Comparison of ENCODE assay signal across 8 cellular contexts in genomic region chr7:27096756-27097514, GRCh38. TPM values are rescaled to one million over a fixed set of nuclear protein-coding genes. Genes with fewer than 3 reads are reported as not detected.
DNase-seq lines count a peak whose midpoint lies in the region; ATAC-seq, FAIRE-seq and TF ChIP-seq lines count a peak whose summit lies in the region.

No MANE protein-coding gene starts in this region.

- peak overlapping the region; percentile 90 for H3K9ac ChIP-seq in endothelial cell of umbilical vein (replicated peaks; ENCODE audit: extremely low read depth, insufficient read depth, low read length)

- H3K27ac Mint-ChIP-seq in activated naive CD4-positive, alpha-beta T cell treated with anti-CD3 and anti-CD28 coated beads, Interleukin-2, amount 50 U/mL, for 24 hours = no peak overlapping the region
- peak overlapping the region in 3 of 9 donors; percentile 2 to 33 (median 25) for H3K27ac Mint-ChIP-seq in naive thymus-derived CD4-positive, alpha-beta T cell

- FAIRE-seq in endothelial cell of umbilical vein (lab: Jason Lieb, UNC) = peak; percentile 35

- CTCF ChIA-PET in endothelial cell of umbilical vein (lab: Charles Lee) = interaction anchor here (0.7 to 9.6 kb wide), 14 partner anchors 9 to 727 kb away, joined by 3 to 124 read pairs (median 4); partner anchors contain the start of gene HOXA5
- CTCF ChIA-PET in naive thymus-derived CD4-positive, alpha-beta T cell (lab: Charles Lee) = no interaction called here

- H3K27ac ChIP-seq in Peyer's patch = peak overlapping the region; percentile 74 to 93 (median 82)
- peak overlapping the region; percentile 93 for H3K27ac ChIP-seq in endothelial cell of umbilical vein (ENCODE audit: insufficient read depth, low read depth, low read length)
- no peak overlapping the region for H3K27ac ChIP-seq in naive thymus-derived CD4-positive, alpha-beta T cell (ENCODE audit: low read depth, low read length)

- no TSS peak for BruUV-seq in endothelial cell of umbilical vein (replicated peaks; lab: Mats Ljungman, UMichigan)

- H2AFZ ChIP-seq in endothelial cell of umbilical vein (ENCODE audit: low read depth, low read length) = no peak overlapping the region

- no peaks in the 10 kb centered on the region for H3K9me3 ChIP-seq in Peyer's patch
- no peaks in the 10 kb centered on the region for H3K9me3 ChIP-seq in endothelial cell of umbilical vein (replicated peaks; ENCODE audit: control insufficient read depth, insufficient read depth, low read length)
- no peaks in the 10 kb centered on the region for H3K9me3 ChIP-seq in naive thymus-derived CD4-positive, alpha-beta T cell (ENCODE audit: control insufficient read depth in 2 of 3, low read length in 3 of 3)

- no peaks in the 10 kb centered on the region for H4K20me1 ChIP-seq in endothelial cell of umbilical vein (replicated peaks; ENCODE audit: control insufficient read depth, extremely low read depth, insufficient read depth, low read length)

- peak overlapping the region; percentile 74 for H3K4me2 ChIP-seq in endothelial cell of umbilical vein (ENCODE audit: insufficient read depth, low read length)

- H3K4me3 ChIP-seq in Peyer's patch (peak overlapping the region; percentile 75 to 87 (median 84)), endothelial cell of umbilical vein (replicated peaks in 1 of 3; ENCODE audit: insufficient read depth in 1 of 3, low read depth in 1 of 3, low read length in 3 of 3) (peak overlapping the region; percentile 80 to 92 (median 86))
- peak overlapping the region; percentile 76 for H3K4me3 ChIP-seq in naive thymus-derived CD4-positive, alpha-beta T cell (ENCODE audit: low read length)

- H3K9me3 Mint-ChIP-seq in activated naive CD4-positive, alpha-beta T cell treated with anti-CD3 and anti-CD28 coated beads, Interleukin-2, amount 50 U/mL, for 24 hours = peaks cover 4% of the 10 kb centered on the region
- peaks cover 0 to 10% (median 0%) of the 10 kb centered on the region in 11 donors for H3K9me3 Mint-ChIP-seq in naive thymus-derived CD4-positive, alpha-beta T cell

- peak overlapping the region; percentile 82 for H3K4me3 Mint-ChIP-seq in activated naive CD4-positive, alpha-beta T cell treated with anti-CD3 and anti-CD28 coated beads, Interleukin-2, amount 50 U/mL, for 24 hours
- peak overlapping the region; percentile 79 to 94 (median 88) for H3K4me3 Mint-ChIP-seq in naive thymus-derived CD4-positive, alpha-beta T cell

- peaks cover 26% of the 10 kb centered on the region for H3K4me1 Mint-ChIP-seq in activated naive CD4-positive, alpha-beta T cell treated with anti-CD3 and anti-CD28 coated beads, Interleukin-2, amount 50 U/mL, for 24 hours
- peaks cover 12 to 40% (median 30%) of the 10 kb centered on the region in 7 donors for H3K4me1 Mint-ChIP-seq in naive thymus-derived CD4-positive, alpha-beta T cell

- POLR2A ChIA-PET in endothelial cell of umbilical vein (lab: Charles Lee) = interaction anchor here (1.0 to 1.9 kb wide), 5 partner anchors 12 to 38 kb away, joined by 3 to 7 read pairs (median 4); no protein-coding TSS in a partner anchor
- POLR2A ChIA-PET in naive thymus-derived CD4-positive, alpha-beta T cell (lab: Charles Lee) = no interaction called here

- TF ChIP-seq CTCF in Peyer's patch (IDR thresholded peaks at IDR 0.05) = no peak
- no peak for TF ChIP-seq CTCF in endothelial cell of umbilical vein (IDR thresholded peaks at IDR 0.05; ENCODE audit: extremely low read depth in 1 of 2, insufficient read depth in 1 of 2, low read depth in 1 of 2, low read length in 2 of 2)

- peaks cover 63% of the 10 kb centered on the region for H3K27me3 Mint-ChIP-seq in activated naive CD4-positive, alpha-beta T cell treated with anti-CD3 and anti-CD28 coated beads, Interleukin-2, amount 50 U/mL, for 24 hours
- H3K27me3 Mint-ChIP-seq in naive thymus-derived CD4-positive, alpha-beta T cell = peaks cover 84 to 94% (median 87%) of the 10 kb centered on the region in 5 donors

- no peaks in the 10 kb centered on the region for H3K36me3 ChIP-seq in Peyer's patch
- peaks cover 0 to 3% of the 10 kb centered on the region in 2 experiments for H3K36me3 ChIP-seq in endothelial cell of umbilical vein (ENCODE audit: control insufficient read depth in 2 of 2, extremely low read depth in 1 of 2, insufficient read depth in 2 of 2, low read length in 2 of 2)
- H3K36me3 ChIP-seq in naive thymus-derived CD4-positive, alpha-beta T cell (ENCODE audit: control insufficient read depth in 2 of 3, insufficient read depth in 3 of 3, low read length in 3 of 3) = peaks cover 0 to 5% (median 0%) of the 10 kb centered on the region in 3 experiments

- H3K79me2 ChIP-seq in endothelial cell of umbilical vein (ENCODE audit: control insufficient read depth, insufficient read depth, low read length) = peaks cover 67% of the 10 kb centered on the region

- dilution Hi-C loops in endothelial cell of umbilical vein (cut with MboI; ENCODE audit: extremely low pct_ligation_motif_present, low sequenced_read_pairs) = no loop called here

- TF ChIP-seq POLR2A in Peyer's patch (IDR thresholded peaks at IDR 0.05) = peak in 1 of 2 donors; percentile 25
- TF ChIP-seq POLR2A in endothelial cell of umbilical vein (IDR thresholded peaks at IDR 0.05; ENCODE audit: low read depth, low read length) = peak; percentile 53

- no peak for DNase-seq in activated naive CD4-positive, alpha-beta T cell (lab: John Stamatoyannopoulos, UW)
- DNase-seq in Peyer's patch (peak in 1 of 3 donors; percentile 69), endothelial cell of umbilical vein (ENCODE audit: low read depth, low spot score) (peak; percentile 53), ureter (ENCODE audit: low spot score) (no peak), posterior cingulate gyrus (no peak), cerebellar nuclear complex (lab: John Stamatoyannopoulos, UW) (no peak)
- no peak for DNase-seq in naive thymus-derived CD4-positive, alpha-beta T cell

- intact Hi-C loops in endothelial cell of umbilical vein (cut with micrococcal nuclease) = loop anchor here (1.0 to 2.0 kb wide), 6 partner anchors 33 to 1241 kb away; partner anchors contain the start of genes HOXA4 and SKAP2
- intact Hi-C loops in naive thymus-derived CD4-positive, alpha-beta T cell (cut with micrococcal nuclease) = loop anchor here (2.0 to 5.0 kb wide), 8 partner anchors 34 to 1234 kb away; partner anchors contain the start of genes HOXA4 (in 2 of the 2), SKAP2 (in 2 of the 2) and HOXA7 (in 1 of the 2)
- intact Hi-C loops in posterior cingulate gyrus (cut with DNase I) = no loop called here

- H3K27me3 ChIP-seq in Peyer's patch = no peaks in the 10 kb centered on the region
- no peaks in the 10 kb centered on the region for H3K27me3 ChIP-seq in endothelial cell of umbilical vein (ENCODE audit: control insufficient read depth in 2 of 2, insufficient read depth in 2 of 2, low read length in 2 of 2)
- H3K27me3 ChIP-seq in naive thymus-derived CD4-positive, alpha-beta T cell (ENCODE audit: control insufficient read depth in 2 of 2, insufficient read depth in 2 of 2, low read length in 2 of 2) = peaks cover 3 to 9% of the 10 kb centered on the region in 2 donors

- H3K4me1 ChIP-seq in Peyer's patch (peaks cover 0 to 24% (median 5%) of the 10 kb centered on the region in 4 donors), endothelial cell of umbilical vein (ENCODE audit: control insufficient read depth, extremely low read depth, insufficient read depth, low read length) (peaks cover 50% of the 10 kb centered on the region)
- peaks cover 9 to 24% of the 10 kb centered on the region in 2 donors for H3K4me1 ChIP-seq in naive thymus-derived CD4-positive, alpha-beta T cell (ENCODE audit: control insufficient read depth in 2 of 2, insufficient read depth in 2 of 2, low read length in 2 of 2)

- ATAC-seq in naive thymus-derived CD4-positive, alpha-beta T cell = peak; percentile 20

- no peaks in the 10 kb centered on the region for H3K9me1 ChIP-seq in endothelial cell of umbilical vein (replicated peaks; ENCODE audit: control insufficient read depth, extremely low read depth, insufficient read depth, low read length)

- H3K36me3 Mint-ChIP-seq in activated naive CD4-positive, alpha-beta T cell treated with anti-CD3 and anti-CD28 coated beads, Interleukin-2, amount 50 U/mL, for 24 hours = peaks cover 13% of the 10 kb centered on the region
- peaks cover 4 to 30% (median 20%) of the 10 kb centered on the region in 5 donors for H3K36me3 Mint-ChIP-seq in naive thymus-derived CD4-positive, alpha-beta T cell

RNA-seq across cellular contexts. Expression of gene HOXA1, which starts 1.1 kb away (rescaled TPM):
- total RNA-seq in Peyer's patch (1 to 10 TPM; 1.7 to 5.3 (median 1.9) TPM), endothelial cell of umbilical vein (1.5 and 2.4 TPM in 2 replicates), ureter (18.8 TPM)
- polyA plus RNA-seq in endothelial cell of umbilical vein = 1.2 and 1.5 TPM in 2 replicates
- polyA plus RNA-seq in endothelial cell of umbilical vein (2011; cell fraction: cytosol; rRNA removed) = 0.99 and 1.2 TPM in 2 replicates
- polyA plus RNA-seq in endothelial cell of umbilical vein (2011; cell fraction: nucleus; rRNA removed) = 1.5 and 1.6 TPM in 2 replicates
- 1.4 and 2.3 TPM in 2 replicates for polyA plus RNA-seq in endothelial cell of umbilical vein (2012)
- polyA minus RNA-seq in endothelial cell of umbilical vein = 0.89 and 1.3 TPM in 2 replicates
- polyA minus RNA-seq in endothelial cell of umbilical vein (2011; cell fraction: cytosol; rRNA and poly(A)+ RNA removed) = not detected
- polyA minus RNA-seq in endothelial cell of umbilical vein (2011; cell fraction: nucleus; rRNA and poly(A)+ RNA removed) = 1.1 and 1.3 TPM in 2 replicates
- 1 to 10 TPM in 1 of 5 experiments, under 1 TPM in 3, not detected in 1; 0.10 to 1.1 (median 0.41) TPM for total RNA-seq in naive thymus-derived CD4-positive, alpha-beta T cell
- polyA plus RNA-seq in naive thymus-derived CD4-positive, alpha-beta T cell = under 1 TPM; 0.09 to 0.18 TPM

RNA-seq across cellular contexts. Expression of gene HOXA2, which starts 5.5 kb away (rescaled TPM):
- total RNA-seq in Peyer's patch (10 to 100 TPM in 1 of 4 donors, 1 to 10 TPM in 3; 4.7 to 24.8 (median 8.9) TPM), endothelial cell of umbilical vein (2.2 and 2.3 TPM in 2 replicates), ureter (1.8 TPM)
- 1.6 and 1.9 TPM in 2 replicates for polyA plus RNA-seq in endothelial cell of umbilical vein
- 1.2 and 1.4 TPM in 2 replicates for polyA plus RNA-seq in endothelial cell of umbilical vein (2011; cell fraction: cytosol; rRNA removed)
- 4.1 and 4.8 TPM in 2 replicates for polyA plus RNA-seq in endothelial cell of umbilical vein (2011; cell fraction: nucleus; rRNA removed)
- polyA plus RNA-seq in endothelial cell of umbilical vein (2012) = 1.1 and 2.0 TPM in 2 replicates
- polyA minus RNA-seq in endothelial cell of umbilical vein = 0.68 and 0.98 TPM in 2 replicates
- not detected for polyA minus RNA-seq in endothelial cell of umbilical vein (2011; cell fraction: cytosol; rRNA and poly(A)+ RNA removed)
- polyA minus RNA-seq in endothelial cell of umbilical vein (2011; cell fraction: nucleus; rRNA and poly(A)+ RNA removed) = 2.5 and 3.0 TPM in 2 replicates
- total RNA-seq in naive thymus-derived CD4-positive, alpha-beta T cell = not detected
- polyA plus RNA-seq in naive thymus-derived CD4-positive, alpha-beta T cell = not detected

RNA-seq across cellular contexts. Expression of gene HOXA4, which starts 33.6 kb away (rescaled TPM):
- total RNA-seq in Peyer's patch (10 to 100 TPM in 1 of 4 donors, 1 to 10 TPM in 3; 2.6 to 11.5 (median 5.9) TPM), endothelial cell of umbilical vein (7.5 and 8.1 TPM in 2 replicates), ureter (9.4 TPM)
- 4.9 and 5.8 TPM in 2 replicates for polyA plus RNA-seq in endothelial cell of umbilical vein
- 5.1 and 5.7 TPM in 2 replicates for polyA plus RNA-seq in endothelial cell of umbilical vein (2011; cell fraction: cytosol; rRNA removed)
- polyA plus RNA-seq in endothelial cell of umbilical vein (2011; cell fraction: nucleus; rRNA removed) = 16.7 and 22.7 TPM in 2 replicates
- 10.9 and 15.8 TPM in 2 replicates for polyA plus RNA-seq in endothelial cell of umbilical vein (2012)
- 2.7 TPM in 2 replicates for polyA minus RNA-seq in endothelial cell of umbilical vein
- not detected for polyA minus RNA-seq in endothelial cell of umbilical vein (2011; cell fraction: cytosol; rRNA and poly(A)+ RNA removed)
- polyA minus RNA-seq in endothelial cell of umbilical vein (2011; cell fraction: nucleus; rRNA and poly(A)+ RNA removed) = 6.6 and 7.0 TPM in 2 replicates
- not detected for total RNA-seq in naive thymus-derived CD4-positive, alpha-beta T cell
- polyA plus RNA-seq in naive thymus-derived CD4-positive, alpha-beta T cell = under 1 TPM in 1 of 2 donors, not detected in 1; 0.41 TPM

RNA-seq across cellular contexts. Expression of gene HOXA5, which starts 46.5 kb away (rescaled TPM):
- total RNA-seq in Peyer's patch (10 to 100 TPM in 3 of 4 donors, 1 to 10 TPM in 1; 8.3 to 24.3 (median 20.1) TPM), endothelial cell of umbilical vein (18.8 and 21.4 TPM in 2 replicates), ureter (10.4 TPM)
- polyA plus RNA-seq in endothelial cell of umbilical vein = 18.6 and 22.1 TPM in 2 replicates
- 15.7 and 18.5 TPM in 2 replicates for polyA plus RNA-seq in endothelial cell of umbilical vein (2011; cell fraction: cytosol; rRNA removed)
- polyA plus RNA-seq in endothelial cell of umbilical vein (2011; cell fraction: nucleus; rRNA removed) = 29.1 and 32.2 TPM in 2 replicates
- 19.5 and 28.4 TPM in 2 replicates for polyA plus RNA-seq in endothelial cell of umbilical vein (2012)
- polyA minus RNA-seq in endothelial cell of umbilical vein = 12.0 and 16.8 TPM in 2 replicates
- polyA minus RNA-seq in endothelial cell of umbilical vein (2011; cell fraction: cytosol; rRNA and poly(A)+ RNA removed) = 1.3 TPM
- polyA minus RNA-seq in endothelial cell of umbilical vein (2011; cell fraction: nucleus; rRNA and poly(A)+ RNA removed) = 10.0 and 11.6 TPM in 2 replicates
- total RNA-seq in naive thymus-derived CD4-positive, alpha-beta T cell = 1 to 10 TPM in 1 of 5 experiments, under 1 TPM in 1, not detected in 3; 0.88 to 2.2 TPM
- not detected for polyA plus RNA-seq in naive thymus-derived CD4-positive, alpha-beta T cell

RNA-seq across cellular contexts. Expression of gene HOXA6, which starts 50.6 kb away (rescaled TPM):
- 10 to 100 TPM; 18.7 to 45.0 (median 30.7) TPM for total RNA-seq in Peyer's patch
- 17.9 and 20.7 TPM in 2 replicates for total RNA-seq in endothelial cell of umbilical vein
- polyA plus RNA-seq in endothelial cell of umbilical vein = 7.8 and 10.0 TPM in 2 replicates
- polyA plus RNA-seq in endothelial cell of umbilical vein (2011; cell fraction: cytosol; rRNA removed) = 5.0 and 6.7 TPM in 2 replicates
- 15.6 and 19.9 TPM in 2 replicates for polyA plus RNA-seq in endothelial cell of umbilical vein (2011; cell fraction: nucleus; rRNA removed)
- 6.1 and 6.2 TPM in 2 replicates for polyA plus RNA-seq in endothelial cell of umbilical vein (2012)
- polyA minus RNA-seq in endothelial cell of umbilical vein = 6.1 and 6.7 TPM in 2 replicates
- not detected for polyA minus RNA-seq in endothelial cell of umbilical vein (2011; cell fraction: cytosol; rRNA and poly(A)+ RNA removed)
- 8.4 and 18.0 TPM in 2 replicates for polyA minus RNA-seq in endothelial cell of umbilical vein (2011; cell fraction: nucleus; rRNA and poly(A)+ RNA removed)
- total RNA-seq in naive thymus-derived CD4-positive, alpha-beta T cell = under 1 TPM in 2 of 5 experiments, not detected in 3; 0.32 to 0.49 TPM
- polyA plus RNA-seq in naive thymus-derived CD4-positive, alpha-beta T cell = not detected
- total RNA-seq in ureter = 8.5 TPM
